Comparison of ENCODE assay signal across 11 cellular contexts in the genomic region with DNA sequence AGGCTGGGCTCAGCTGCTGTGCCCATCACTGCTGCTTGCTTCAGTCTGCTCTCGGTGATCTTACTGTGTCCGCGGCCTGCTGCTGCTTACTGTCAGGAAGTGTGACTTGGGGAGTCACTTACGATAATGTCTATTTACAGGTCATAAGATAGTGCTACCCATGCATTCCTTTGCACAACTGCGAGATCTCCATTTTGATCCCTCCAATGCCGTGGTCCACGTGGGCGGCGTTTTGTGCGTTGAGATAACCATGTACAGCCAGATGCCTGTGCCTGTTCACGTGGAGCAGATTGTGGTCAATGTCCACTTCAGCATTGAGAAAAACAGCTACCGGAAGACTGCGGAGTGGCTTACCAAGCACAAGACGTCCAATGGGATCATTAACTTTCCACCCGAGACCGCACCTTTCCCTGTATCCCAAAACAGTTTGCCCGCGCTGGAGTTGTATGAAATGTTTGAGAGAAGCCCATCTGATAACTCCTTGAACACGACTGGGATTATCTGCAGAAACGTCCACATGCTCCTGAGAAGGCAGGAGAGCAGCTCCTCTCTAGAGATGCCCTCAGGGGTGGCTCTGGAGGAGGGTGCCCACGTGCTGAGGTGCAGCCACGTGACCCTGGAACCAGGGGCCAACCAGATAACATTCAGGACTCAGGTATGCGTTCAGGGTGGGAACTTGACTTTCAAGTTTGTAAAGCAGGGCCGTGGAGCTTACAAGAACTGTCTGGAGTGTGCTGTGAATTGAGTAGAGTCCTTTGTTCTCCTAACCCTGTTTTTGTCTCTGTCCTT. TPM values are rescaled to one million over a fixed set of nuclear protein-coding genes. Genes with fewer than 3 reads are reported as not detected.
DNase-seq lines count a peak whose midpoint lies in the region; FAIRE-seq and TF ChIP-seq lines count a peak whose summit lies in the region.
"Had no signal": no experiment of that assay in that cellular context is flagged by ENCODE, and none has a peak within 500 bp of the region (broad histone marks: within the 10 kb centered on the region; RNA-seq: fewer than 3 reads in every experiment).

No MANE protein-coding gene starts in this region.

- H3K9me3 Mint-ChIP-seq in T-helper 2 cell treated with Interferon-gamma antibody and Interleukin-4, amounts not matched to agents 5 μg/mL and 100 μg/mL, for 36 hours = no peaks in the 10 kb centered on the region
- H3K9me3 Mint-ChIP-seq: brain had no signal

- 66 to 77% (median 73%) methylated on average over 24 of the region's 24 CpGs for WGBS in small intestine, 3 donors

- FAIRE-seq in small intestine (lab: Jason Lieb, UNC) = no peak

- H3K27me3 Mint-ChIP-seq in T-helper 2 cell treated with Interferon-gamma antibody and Interleukin-4, amounts not matched to agents 5 μg/mL and 100 μg/mL, for 36 hours (ENCODE audit: low read depth) = no peaks in the 10 kb centered on the region
- H3K27me3 Mint-ChIP-seq: brain had no signal

- H3K36me3 ChIP-seq in right atrium auricular region (peaks cover 72% of the 10 kb centered on the region), small intestine (ENCODE audit: control insufficient read depth in 2 of 2, insufficient read depth in 2 of 2, low read length in 2 of 2) (peaks cover 16 to 27% of the 10 kb centered on the region in 2 donors)

- no peak for TF ChIP-seq CTCF in right atrium auricular region (IDR thresholded peaks at IDR 0.05)

- H3K27me3 ChIP-seq in right atrium auricular region (no peaks in the 10 kb centered on the region), small intestine (ENCODE audit: control insufficient read depth in 2 of 2, insufficient read depth in 2 of 2, low read length in 2 of 2) (no peaks in the 10 kb centered on the region)

- H3K9me3 ChIP-seq in right atrium auricular region = no peaks in the 10 kb centered on the region
- no peaks in the 10 kb centered on the region for H3K9me3 ChIP-seq in small intestine (ENCODE audit: control insufficient read depth, low read depth)

- H3K36me3 Mint-ChIP-seq in T-helper 2 cell treated with Interferon-gamma antibody and Interleukin-4, amounts not matched to agents 5 μg/mL and 100 μg/mL, for 36 hours (ENCODE audit: low read depth) = peaks cover 83% of the 10 kb centered on the region

- no peak overlapping the region for H3K4me3 ChIP-seq in right atrium auricular region
- H3K4me3 ChIP-seq in small intestine (ENCODE audit: low read depth in 1 of 2, low read length in 2 of 2) = no peak overlapping the region

- DNase-seq in HPDE6-E6E7 (ENCODE audit: extremely low spot score) = peak; percentile 52
- DNase-seq in T-helper 2 cell treated with Interferon-gamma antibody and Interleukin-4, amounts not matched to agents 5 μg/mL and 100 μg/mL, for 36 hours (ENCODE audit: low spot score) = no peak
- DNase-seq in right atrium auricular region (ENCODE audit: low spot score) = peak; percentile 50
- peak; percentile 34 for DNase-seq in small intestine
- no peak for DNase-seq in NCI-H187 treated with DMSO at 0.1 percent for 48 hours (lab: John Stamatoyannopoulos, UW)
- no peak for DNase-seq in amniotic stem cell (lab: John Stamatoyannopoulos, UW)
- no peak for DNase-seq in EL
- DNase-seq: H7, NCI-H1092 treated with DMSO at 0.1 percent for 48 hours, OCI-M1 had no signal

- H3K27ac ChIP-seq in right atrium auricular region (peak overlapping the region; percentile 66 to 82), small intestine (ENCODE audit: low read depth in 1 of 2, low read length in 1 of 2) (peak overlapping the region; percentile 36 to 80)

- peak overlapping the region; percentile 98 for H3K27ac Mint-ChIP-seq in T-helper 2 cell treated with Interferon-gamma antibody and Interleukin-4, amounts not matched to agents 5 μg/mL and 100 μg/mL, for 36 hours
- H3K27ac Mint-ChIP-seq: brain had no signal

- peaks cover 69% of the 10 kb centered on the region for H3K4me1 Mint-ChIP-seq in T-helper 2 cell treated with Interferon-gamma antibody and Interleukin-4, amounts not matched to agents 5 μg/mL and 100 μg/mL, for 36 hours (ENCODE audit: low read depth)
- H3K4me1 Mint-ChIP-seq: brain had no signal

- H3K4me3 Mint-ChIP-seq in T-helper 2 cell treated with Interferon-gamma antibody and Interleukin-4, amounts not matched to agents 5 μg/mL and 100 μg/mL, for 36 hours = peak overlapping the region; percentile 80
- H3K4me3 Mint-ChIP-seq: brain had no signal

- H3K4me1 ChIP-seq in right atrium auricular region (peaks cover 0 to 41% of the 10 kb centered on the region in 2 donors), small intestine (ENCODE audit: control insufficient read depth in 2 of 2, insufficient read depth in 1 of 2, low read depth in 1 of 2, low read length in 1 of 2) (peaks cover 2 to 8% of the 10 kb centered on the region in 2 donors)

RNA-seq across cellular contexts. Expression of gene PWP2, which starts 24.4 kb away (rescaled TPM):
- 10 to 100 TPM in 1 of 2 donors, 1 to 10 TPM in 1; 3.1 to 10.4 TPM for total RNA-seq in right atrium auricular region
- 10 to 100 TPM in 2 of 3 donors, 1 to 10 TPM in 1; 6.7 to 44.0 (median 25.0) TPM for polyA plus RNA-seq in small intestine

RNA-seq across cellular contexts. Expression of gene GATD3, which starts 50.6 kb away (rescaled TPM):
- 10 to 100 TPM; 10.5 TPM for total RNA-seq in right atrium auricular region
- 10 to 100 TPM in 2 of 3 donors, 1 to 10 TPM in 1; 7.8 to 70.2 (median 13.0) TPM for polyA plus RNA-seq in small intestine

Comparison
In these comparisons a context has a peak if more than half of its experiments do, and no peak if none do; other contexts are left out.
1. DNase-seq: peak in HPDE6-E6E7 (single experiment), right atrium auricular region (single experiment) and small intestine (single experiment); none in T-helper 2 cell treated with Interferon-gamma antibody and Interleukin-4, amounts not matched to agents 5 μg/mL and 100 μg/mL, for 36 hours (single experiment), NCI-H187 treated with DMSO at 0.1 percent for 48 hours (single experiment), amniotic stem cell (single experiment) and EL (single experiment).